1 cellular context compared by ENCODE assay signal in the genomic region with DNA sequence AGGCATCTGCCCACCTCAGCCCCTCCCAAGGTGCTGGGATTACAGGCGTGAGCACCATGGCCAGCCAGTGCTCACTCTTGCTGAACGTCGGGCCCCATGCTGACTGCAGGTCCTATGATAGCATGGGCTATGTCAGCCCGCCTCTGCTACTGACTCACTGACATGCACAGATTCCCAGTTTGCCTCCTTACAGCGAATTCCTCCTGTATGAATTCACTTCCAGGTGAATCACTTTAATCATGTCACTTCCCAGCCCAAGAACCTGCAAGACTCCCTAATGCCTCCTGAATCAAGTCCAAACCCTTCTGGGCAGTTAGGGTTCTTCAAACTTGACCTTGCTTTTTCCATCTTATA.
TF ChIP-seq lines count a peak whose summit lies in the region.

No MANE protein-coding gene starts in this region.

TF ChIP-seq in SK-N-SH treated with all-trans-retinoic acid at 6 μM for 48 hours, 23 proteins besides CTCF, POLR2A, EP300 and RAD21 (continued from another document):
- TF ChIP-seq, protein P1, sequence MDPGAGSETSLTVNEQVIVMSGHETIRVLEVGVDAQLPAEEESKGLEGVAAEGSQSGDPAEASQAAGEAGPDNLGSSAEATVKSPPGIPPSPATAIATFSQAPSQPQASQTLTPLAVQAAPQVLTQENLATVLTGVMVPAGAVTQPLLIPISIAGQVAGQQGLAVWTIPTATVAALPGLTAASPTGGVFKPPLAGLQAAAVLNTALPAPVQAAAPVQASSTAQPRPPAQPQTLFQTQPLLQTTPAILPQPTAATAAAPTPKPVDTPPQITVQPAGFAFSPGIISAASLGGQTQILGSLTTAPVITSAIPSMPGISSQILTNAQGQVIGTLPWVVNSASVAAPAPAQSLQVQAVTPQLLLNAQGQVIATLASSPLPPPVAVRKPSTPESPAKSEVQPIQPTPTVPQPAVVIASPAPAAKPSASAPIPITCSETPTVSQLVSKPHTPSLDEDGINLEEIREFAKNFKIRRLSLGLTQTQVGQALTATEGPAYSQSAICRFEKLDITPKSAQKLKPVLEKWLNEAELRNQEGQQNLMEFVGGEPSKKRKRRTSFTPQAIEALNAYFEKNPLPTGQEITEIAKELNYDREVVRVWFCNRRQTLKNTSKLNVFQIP (CRISPR knock-in tag; IDR thresholded peaks at IDR 0.05; ENCODE audit: borderline replicate concordance, low read depth), result no peak
- TF ChIP-seq TOX (CRISPR knock-in tag; IDR thresholded peaks at IDR 0.05; ENCODE audit: borderline replicate concordance) (no peak), ZFP30 (CRISPR knock-in tag; IDR thresholded peaks at IDR 0.05) (no peak)
